ENCODE assay signal across 22 cellular contexts in the genomic region with DNA sequence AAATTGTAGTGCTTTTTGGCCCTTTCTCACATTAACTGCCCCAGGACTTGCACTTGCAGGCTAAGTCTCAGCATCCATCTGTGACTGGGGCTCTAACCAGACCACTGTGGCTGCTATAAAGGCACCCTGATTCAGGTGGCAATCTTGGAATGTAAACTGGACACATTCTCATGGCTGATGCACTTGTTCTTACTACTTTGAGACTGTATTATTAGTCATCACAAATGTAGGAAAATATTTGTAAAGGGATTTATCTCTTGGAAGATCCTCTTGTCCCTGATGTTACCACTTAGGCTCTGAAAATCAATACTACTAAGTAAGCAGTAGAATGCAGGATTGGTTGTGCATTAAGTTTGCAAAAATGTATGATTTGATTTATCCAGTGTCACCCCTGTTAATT. TPM values are rescaled to one million over a fixed set of nuclear protein-coding genes. Genes with fewer than 3 reads are reported as not detected.
A peak's percentile ranks its signal among the peaks of the same experiment; 100 is the strongest.
DNase-seq lines count a peak whose midpoint lies in the region; ATAC-seq, FAIRE-seq and TF ChIP-seq lines count a peak whose summit lies in the region.
"Had no signal": no experiment of that assay in that cellular context is flagged by ENCODE, and none has a peak within 500 bp of the region (broad histone marks: within the 10 kb centered on the region; RNA-seq: fewer than 3 reads in every experiment).

No MANE protein-coding gene starts in this region.

- no peaks in the 10 kb centered on the region for H3K9me3 Mint-ChIP-seq in neural progenitor cell

- H3K4me1 ChIP-seq in neural progenitor cell = no peaks in the 10 kb centered on the region
- H3K4me1 ChIP-seq: HAP-1 had no signal

- no peak for TF ChIP-seq CTCF in neural progenitor cell (IDR thresholded peaks at IDR 0.05)

- no peaks in the 10 kb centered on the region for H3K36me3 Mint-ChIP-seq in neural progenitor cell
- H3K36me3 Mint-ChIP-seq: CD4-positive, alpha-beta memory T cell had no signal

- H3K4me2 ChIP-seq in neural progenitor cell = no peak overlapping the region

- H3K79me2 ChIP-seq in neural progenitor cell (ENCODE audit: low read depth) = no peaks in the 10 kb centered on the region

- DNase-seq in DMS53 (lab: John Stamatoyannopoulos, UW) = peak; percentile 59
- DNase-seq in HTR-8/SVneo (ENCODE audit: insufficient read length, low spot score) = no peak
- peak; percentile 28 for DNase-seq in kidney tubule cell (ENCODE audit: low spot score)
- DNase-seq in GM19240 (ENCODE audit: insufficient read length, low spot score) = no peak
- no peak for DNase-seq in neural progenitor cell (ENCODE audit: low spot score)
- no peak for DNase-seq in activated CD8-positive, alpha-beta memory T cell treated with anti-CD3 and anti-CD28 coated beads for 24 hours
- DNase-seq: 8988T; C1 segment of cervical spinal cord; Calu3; CD4-positive, alpha-beta memory T cell; COR-L47; DMS79; GF-D8; GOT3; HFFc6 had no signal

- H2AFZ ChIP-seq in neural progenitor cell (replicated peaks) = no peak overlapping the region

- no peak for ATAC-seq in GM21723 (IDR thresholded peaks at IDR 0.05; ENCODE audit: unreplicated experiment)

- H3F3A ChIP-seq in neural progenitor cell (ENCODE audit: low read depth) = no peaks in the 10 kb centered on the region

- no peaks in the 10 kb centered on the region for H3K27me3 Mint-ChIP-seq in neural progenitor cell (ENCODE audit: insufficient read depth, low read depth)
- H3K27me3 Mint-ChIP-seq: CD4-positive, alpha-beta memory T cell had no signal

- no peaks in the 10 kb centered on the region for H3K36me3 ChIP-seq in neural progenitor cell
- H3K36me3 ChIP-seq: HAP-1 had no signal

- FAIRE-seq in HTR-8/SVneo (lab: Jason Lieb, UNC) = peak; percentile 16
- FAIRE-seq: GM12891, GM18507, H54 had no signal

- H3K4me1 Mint-ChIP-seq in neural progenitor cell = peaks cover 6% of the 10 kb centered on the region
- H3K4me1 Mint-ChIP-seq: CD4-positive, alpha-beta memory T cell had no signal

- H3K9me3 ChIP-seq in neural progenitor cell (ENCODE audit: low read depth) = no peaks in the 10 kb centered on the region
- H3K9me3 ChIP-seq: HAP-1 had no signal

- H3K9ac ChIP-seq in neural progenitor cell = no peak overlapping the region

- H3K27me3 ChIP-seq in neural progenitor cell = no peaks in the 10 kb centered on the region

- no peaks in the 10 kb centered on the region for H4K20me1 ChIP-seq in neural progenitor cell (ENCODE audit: low read depth)

- no peak overlapping the region for H3K27ac Mint-ChIP-seq in neural progenitor cell
- H3K27ac Mint-ChIP-seq: CD4-positive, alpha-beta memory T cell; HFFc6 had no signal

- no peak overlapping the region for H3K4me3 ChIP-seq in neural progenitor cell
- H3K4me3 ChIP-seq: HAP-1 had no signal

- H3K27ac ChIP-seq in neural progenitor cell = no peak overlapping the region

- H3K4me3 Mint-ChIP-seq in neural progenitor cell = no peak overlapping the region
- H3K4me3 Mint-ChIP-seq: CD4-positive, alpha-beta memory T cell; HFFc6 had no signal

RNA-seq across cellular contexts. Expression of gene PDE1C, which starts 25.0 kb away (rescaled TPM):
- 0.54 and 0.56 TPM in 2 replicates for total RNA-seq in neural progenitor cell (ENCODE audit: low replicate concordance)
- total RNA-seq: A673; CD4-positive, alpha-beta memory T cell; G401 had no signal

Comparison
In these comparisons a context has a peak if more than half of its experiments do, and no peak if none do; other contexts are left out.
1. DNase-seq: peak in DMS53 (single experiment) and kidney tubule cell (single experiment); none in HTR-8/SVneo (single experiment), GM19240 (single experiment), neural progenitor cell (single experiment) and activated CD8-positive, alpha-beta memory T cell treated with anti-CD3 and anti-CD28 coated beads for 24 hours (single experiment).